In the genomic region with DNA sequence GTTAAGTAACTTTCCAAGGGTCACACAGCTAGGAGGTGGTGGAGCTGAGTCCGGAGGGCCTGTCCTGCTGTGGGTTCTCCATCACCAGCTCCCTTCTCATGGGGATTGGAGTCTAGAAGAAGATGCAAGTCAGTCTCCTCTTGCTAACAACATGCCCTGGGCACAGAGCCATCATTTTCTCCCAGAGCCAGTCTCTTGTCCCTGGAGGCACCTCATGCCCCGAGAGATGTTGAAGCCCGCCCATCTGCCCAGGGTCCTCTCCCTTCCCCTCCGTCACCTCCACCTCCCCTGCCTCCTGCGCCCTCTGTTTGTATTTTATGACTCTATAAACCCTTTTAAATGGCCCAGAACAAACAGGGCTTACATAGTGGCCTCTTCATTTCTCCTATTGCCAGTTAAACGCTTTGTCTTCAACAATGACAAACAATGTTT, we compare ENCODE assay signal across 15 cellular contexts. TPM values are rescaled to one million over a fixed set of nuclear protein-coding genes. Genes with fewer than 3 reads are reported as not detected.
DNase-seq lines count a peak whose midpoint lies in the region; ATAC-seq and TF ChIP-seq lines count a peak whose summit lies in the region.
"Had no signal": no experiment of that assay in that cellular context is flagged by ENCODE, and none has a peak within 500 bp of the region (broad histone marks: within the 10 kb centered on the region; RNA-seq: fewer than 3 reads in every experiment).

No MANE protein-coding gene starts in this region.

- no peaks in the 10 kb centered on the region for H4K20me1 ChIP-seq in OCI-LY7 (ENCODE audit: insufficient read depth, low read length)

- no peak overlapping the region for H3K4me3 ChIP-seq in OCI-LY7 (ENCODE audit: low read depth, low read length, poor library complexity, severe bottlenecking)
- H3K4me3 ChIP-seq: GM12878, pancreas, SK-N-MC had no signal

- POLR2A ChIA-PET in OCI-LY7 (lab: Charles Lee): interaction anchor here (0.6 kb wide), 1 partner anchor 17 kb away, joined by 3 read pairs; no protein-coding TSS in a partner anchor

- no peaks in the 10 kb centered on the region for H3K79me2 ChIP-seq in OCI-LY7 (ENCODE audit: insufficient read depth, low read depth, low read length)

- H3K4me1 ChIP-seq in OCI-LY7 (ENCODE audit: insufficient read depth, low read length, poor library complexity, severe bottlenecking): no peaks in the 10 kb centered on the region

- no peak overlapping the region for H2AFZ ChIP-seq in OCI-LY7 (ENCODE audit: low read length)

- CTCF ChIA-PET in activated naive CD4-positive, alpha-beta T cell treated with anti-CD3 and anti-CD28 coated beads, Interleukin-2, amount 10 ng/mL, durations not matched to agents 7 days and 5 days (lab: Charles Lee): no interaction called here
- CTCF ChIA-PET in OCI-LY7 (lab: Charles Lee; ENCODE audit: unreplicated experiment): no interaction called here

- H3K9me3 ChIP-seq in OCI-LY7 (ENCODE audit: low read length): no peaks in the 10 kb centered on the region
- H3K9me3 ChIP-seq: pancreas had no signal

- no TSS peak for BruUV-seq in OCI-LY7 (replicated peaks; lab: Mats Ljungman, UMichigan)

- peak overlapping the region; percentile 52 for H3K27ac Mint-ChIP-seq in activated naive CD4-positive, alpha-beta T cell treated with anti-CD3 and anti-CD28 coated beads, Interleukin-2, amount 10 ng/mL, durations not matched to agents 7 days and 5 days
- no peak overlapping the region for H3K27ac Mint-ChIP-seq in activated naive CD4-positive, alpha-beta T cell treated with anti-CD3 and anti-CD28 coated beads, Interleukin-2, amount 50 U/mL, for 72 hours
- peak overlapping the region; percentile 9 for H3K27ac Mint-ChIP-seq in endothelial cell (ENCODE audit: unreplicated experiment)

- H3K4me1 Mint-ChIP-seq in activated naive CD4-positive, alpha-beta T cell treated with anti-CD3 and anti-CD28 coated beads, Interleukin-2, amount 10 ng/mL, durations not matched to agents 7 days and 5 days: no peaks in the 10 kb centered on the region
- no peaks in the 10 kb centered on the region for H3K4me1 Mint-ChIP-seq in endothelial cell (ENCODE audit: unreplicated experiment)

- no peak for ATAC-seq in activated naive CD4-positive, alpha-beta T cell treated with anti-CD3 and anti-CD28 coated beads, Interleukin-2, amount 50 U/mL, for 72 hours
- no peak for ATAC-seq in GM18505 (IDR thresholded peaks at IDR 0.05; ENCODE audit: unreplicated experiment)
- ATAC-seq: GM12878 had no signal

- no peak for TF ChIP-seq POLR2A in GM18505 (IDR thresholded peaks at IDR 0.05; ENCODE audit: borderline replicate concordance, extremely low read depth, insufficient read depth, insufficient read length)

- intact Hi-C loops in OCI-LY7 (cut with micrococcal nuclease; ENCODE audit: unreplicated experiment): no loop called here

- no peak overlapping the region for H3K27ac ChIP-seq in OCI-LY7 (ENCODE audit: low read depth, low read length, poor library complexity, severe bottlenecking)
- H3K27ac ChIP-seq: SK-N-MC had no signal

- no peak overlapping the region for H3K4me3 Mint-ChIP-seq in activated naive CD4-positive, alpha-beta T cell treated with anti-CD3 and anti-CD28 coated beads, Interleukin-2, amount 10 ng/mL, durations not matched to agents 7 days and 5 days
- no peak overlapping the region for H3K4me3 Mint-ChIP-seq in endothelial cell (ENCODE audit: unreplicated experiment)

- no peak overlapping the region for H3K4me2 ChIP-seq in OCI-LY7 (ENCODE audit: low read length)

- peaks cover 6% of the 10 kb centered on the region for H3K9me3 Mint-ChIP-seq in activated naive CD4-positive, alpha-beta T cell treated with anti-CD3 and anti-CD28 coated beads, Interleukin-2, amount 10 ng/mL, durations not matched to agents 7 days and 5 days
- H3K9me3 Mint-ChIP-seq in activated naive CD4-positive, alpha-beta T cell treated with anti-CD3 and anti-CD28 coated beads, Interleukin-2, amount 50 U/mL, for 72 hours: no peaks in the 10 kb centered on the region
- H3K9me3 Mint-ChIP-seq in endothelial cell (ENCODE audit: unreplicated experiment): no peaks in the 10 kb centered on the region

- no peaks in the 10 kb centered on the region for H3K36me3 ChIP-seq in OCI-LY7 (ENCODE audit: insufficient read depth, low read length)
- H3K36me3 ChIP-seq: pancreas had no signal

- H3K9me2 ChIP-seq in OCI-LY7 (ENCODE audit: insufficient read depth, low read length): no peaks in the 10 kb centered on the region

- DNase-seq in activated naive CD4-positive, alpha-beta T cell treated with anti-CD3 and anti-CD28 coated beads, Interleukin-2, amount 10 ng/mL, durations not matched to agents 7 days and 5 days: no peak
- DNase-seq in activated naive CD4-positive, alpha-beta T cell treated with anti-CD3 and anti-CD28 coated beads, Interleukin-2, amount 50 U/mL, for 72 hours (ENCODE audit: low spot score in 2 of 2): no peak
- DNase-seq in NCI-H2171 (lab: John Stamatoyannopoulos, UW) (peak; percentile 97), endothelial cell (ENCODE audit: low spot score) (no peak), NCI-H526 (lab: John Stamatoyannopoulos, UW) (no peak), OCI-M1 (lab: John Stamatoyannopoulos, UW) (no peak), OCI-LY7 (ENCODE audit: low spot score) (no peak)
- DNase-seq: ACHN; activated naive CD4-positive, alpha-beta T cell treated with Interleukin-2 at 50 U/mL for 16 hours; foreskin melanocyte; mesendoderm had no signal

- H3K27me3 Mint-ChIP-seq in activated naive CD4-positive, alpha-beta T cell treated with anti-CD3 and anti-CD28 coated beads, Interleukin-2, amount 10 ng/mL, durations not matched to agents 7 days and 5 days: peaks cover 13% of the 10 kb centered on the region
- peaks cover 3% of the 10 kb centered on the region for H3K27me3 Mint-ChIP-seq in endothelial cell (ENCODE audit: unreplicated experiment)

- no peak for TF ChIP-seq CTCF in endothelial cell (IDR thresholded peaks at IDR 0.05; ENCODE audit: unreplicated experiment)
- TF ChIP-seq CTCF in OCI-LY7 (conservative IDR thresholded peaks at IDR 0.05; ENCODE audit: low read length): no peak

- no peaks in the 10 kb centered on the region for H3K36me3 Mint-ChIP-seq in activated naive CD4-positive, alpha-beta T cell treated with anti-CD3 and anti-CD28 coated beads, Interleukin-2, amount 10 ng/mL, durations not matched to agents 7 days and 5 days
- H3K36me3 Mint-ChIP-seq in activated naive CD4-positive, alpha-beta T cell treated with anti-CD3 and anti-CD28 coated beads, Interleukin-2, amount 50 U/mL, for 72 hours: no peaks in the 10 kb centered on the region
- H3K36me3 Mint-ChIP-seq in endothelial cell (ENCODE audit: low read depth, unreplicated experiment): no peaks in the 10 kb centered on the region

RNA-seq across cellular contexts. Expression of gene ASS1, which starts 55.6 kb away (rescaled TPM):
- 1 to 10 TPM in 1 of 2 donors, under 1 TPM in 1; 0.91 to 6.1 TPM for total RNA-seq in activated naive CD4-positive, alpha-beta T cell treated with anti-CD3 and anti-CD28 coated beads, Interleukin-2, amount 50 U/mL, for 72 hours
- total RNA-seq in endothelial cell (ENCODE audit: unreplicated experiment) (3.1 TPM), OCI-LY7 (2022) (0.70 and 0.76 TPM in 2 replicates)
- 13.6 and 16.3 TPM in 2 replicates for total RNA-seq in OCI-LY7 (2014; rRNA removed; shearing (Covaris generic))

Comparison
In these comparisons a context has a peak if more than half of its experiments do, and no peak if none do; other contexts are left out.
1. H3K27ac Mint-ChIP-seq: peak in activated naive CD4-positive, alpha-beta T cell treated with anti-CD3 and anti-CD28 coated beads, Interleukin-2, amount 10 ng/mL, durations not matched to agents 7 days and 5 days (single experiment) and endothelial cell (single experiment); none in activated naive CD4-positive, alpha-beta T cell treated with anti-CD3 and anti-CD28 coated beads, Interleukin-2, amount 50 U/mL, for 72 hours (0 of 2).